11 cellular contexts compared by ENCODE assay signal in genomic region chr9:114025760-114026159, GRCh38. TPM values are rescaled to one million over a fixed set of nuclear protein-coding genes. Genes with fewer than 3 reads are reported as not detected.
A peak's percentile ranks its signal among the peaks of the same experiment; 100 is the strongest.
DNase-seq lines count a peak whose midpoint lies in the region; TF ChIP-seq lines count a peak whose summit lies in the region.
"Had no signal": no experiment of that assay in that cellular context is flagged by ENCODE, and none has a peak within 500 bp of the region (broad histone marks: within the 10 kb centered on the region; RNA-seq: fewer than 3 reads in every experiment).

No MANE protein-coding gene starts in this region.

- H3K9me3 Mint-ChIP-seq in glutamatergic neuron (ENCODE audit: unreplicated experiment): peaks cover 15% of the 10 kb centered on the region

- H3K9me3 ChIP-seq in BLaER1: peaks cover 45% of the 10 kb centered on the region
- H3K9me3 ChIP-seq in BLaER1 treated with 17β-estradiol and CSF1 and Interleukin-3, amounts not matched to agents 10 nM and 100 nM (replicated peaks in 1 of 11): peaks cover 34 to 50% (median 44%) of the 10 kb centered on the region in 11 experiments
- H3K9me3 ChIP-seq: BE2C had no signal

- peak overlapping the region; percentile 29 for H3K27ac Mint-ChIP-seq in glutamatergic neuron (ENCODE audit: unreplicated experiment)

- no peaks in the 10 kb centered on the region for H3K27me3 ChIP-seq in BLaER1
- H3K27me3 ChIP-seq in BLaER1 treated with 17β-estradiol and CSF1 and Interleukin-3, amounts not matched to agents 10 nM and 100 nM: no peaks in the 10 kb centered on the region
- H3K27me3 ChIP-seq: BE2C had no signal

- TF ChIP-seq CTCF in glutamatergic neuron (IDR thresholded peaks at IDR 0.05; ENCODE audit: partially characterized antibody, unreplicated experiment): no peak

- peaks cover 88% of the 10 kb centered on the region for H3K36me3 ChIP-seq in BLaER1
- H3K36me3 ChIP-seq in BLaER1 treated with 17β-estradiol and CSF1 and Interleukin-3, amounts not matched to agents 10 nM and 100 nM: peaks cover 32 to 95% (median 86%) of the 10 kb centered on the region in 11 experiments

- peaks cover 49% of the 10 kb centered on the region for H3K4me1 ChIP-seq in BLaER1
- peaks cover 27 to 51% (median 44%) of the 10 kb centered on the region in 10 experiments for H3K4me1 ChIP-seq in BLaER1 treated with 17β-estradiol and CSF1 and Interleukin-3, amounts not matched to agents 10 nM and 100 nM
- H3K4me1 ChIP-seq: A549, BE2C had no signal

- H3K36me3 Mint-ChIP-seq in glutamatergic neuron (ENCODE audit: unreplicated experiment): peaks cover 37% of the 10 kb centered on the region

- no peak overlapping the region for H3K9ac ChIP-seq in BLaER1
- no peak overlapping the region for H3K9ac ChIP-seq in BLaER1 treated with 17β-estradiol and CSF1 and Interleukin-3, amounts not matched to agents 10 nM and 100 nM

- H3K27me3 Mint-ChIP-seq in glutamatergic neuron (ENCODE audit: unreplicated experiment): peaks cover 3% of the 10 kb centered on the region

- DNase-seq in glutamatergic neuron (no peak), posterior vena cava (ENCODE audit: low spot score) (peak; percentile 15), NCI-H1092 treated with DMSO at 0.1 percent for 48 hours (lab: John Stamatoyannopoulos, UW) (no peak), ureter (ENCODE audit: low spot score) (no peak)
- no peak for DNase-seq in stimulated activated naive CD4-positive, alpha-beta T cell treated with Interleukin-2 at 50 U/mL for 16 hours (lab: John Stamatoyannopoulos, UW)
- DNase-seq: BE2C, DMS 273 treated with DMSO at 0.1 percent for 48 hours, IMR-90 had no signal

- H4K20me1 ChIP-seq in BLaER1: no peaks in the 10 kb centered on the region
- no peaks in the 10 kb centered on the region for H4K20me1 ChIP-seq in BLaER1 treated with 17β-estradiol and CSF1 and Interleukin-3, amounts not matched to agents 10 nM and 100 nM

- intact Hi-C loops in posterior vena cava (cut with DNase I): no loop called here

- no peak overlapping the region for H3K4me2 ChIP-seq in BLaER1
- peak overlapping the region in 7 of 11 experiments; percentile 39 to 81 (median 63); a peak in 9 of 22 replicates for H3K4me2 ChIP-seq in BLaER1 treated with 17β-estradiol and CSF1 and Interleukin-3, amounts not matched to agents 10 nM and 100 nM
- H3K4me2 ChIP-seq: A549 had no signal

- no peak overlapping the region for H3K4me3 ChIP-seq in BLaER1
- no peak overlapping the region for H3K4me3 ChIP-seq in BLaER1 treated with 17β-estradiol and CSF1 and Interleukin-3, amounts not matched to agents 10 nM and 100 nM
- H3K4me3 ChIP-seq: A549 had no signal

- no peak overlapping the region for H3K4me3 Mint-ChIP-seq in glutamatergic neuron (ENCODE audit: unreplicated experiment)

- H3K27ac ChIP-seq in BLaER1: peak overlapping the region; percentile 78; the same call in 1 of the 2 replicates
- H3K27ac ChIP-seq in BLaER1 treated with 17β-estradiol and CSF1 and Interleukin-3, amounts not matched to agents 10 nM and 100 nM: peak overlapping the region in 2 of 11 experiments; percentile 66 to 71; a peak in 3 of 22 replicates
- H3K27ac ChIP-seq: A549 had no signal

- H3K4me1 Mint-ChIP-seq in glutamatergic neuron (ENCODE audit: low read depth, unreplicated experiment): peaks cover 3% of the 10 kb centered on the region

RNA-seq across cellular contexts. Expression of gene AMBP, which starts 52.3 kb away (rescaled TPM):
- total RNA-seq in glutamatergic neuron (ENCODE audit: unreplicated experiment): 0.29 TPM
- under 1 TPM in 1 of 2 donors, not detected in 1; 0.65 TPM for total RNA-seq in posterior vena cava
- 0.99 TPM for total RNA-seq in ureter
- total RNA-seq: IMR-90 had no signal
